3 cellular contexts compared by ENCODE assay signal in the genomic region with DNA sequence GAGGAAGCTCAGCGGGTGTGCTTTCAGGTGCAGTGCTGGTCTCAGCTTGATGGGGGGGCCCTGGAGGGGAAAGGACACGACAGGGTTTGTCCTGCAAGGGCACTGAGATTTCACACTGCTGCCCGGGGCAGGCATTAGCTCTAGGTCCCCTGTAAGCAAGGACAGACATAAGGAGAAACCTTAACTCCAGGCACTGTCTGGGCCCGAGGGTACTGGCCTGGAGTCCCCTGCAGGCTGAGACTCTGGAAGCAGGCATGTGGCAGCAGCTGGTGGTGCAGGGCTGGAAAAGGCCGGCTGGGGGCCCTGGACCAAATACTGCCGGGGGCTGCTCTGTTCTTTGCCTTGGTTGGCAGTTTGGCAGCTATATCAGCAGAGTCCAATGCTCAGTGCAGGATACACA.
TF ChIP-seq lines count a peak whose summit lies in the region.

No MANE protein-coding gene starts in this region.

TF ChIP-seq in GM23338, 12 proteins besides CTCF, POLR2A, EP300 and RAD21:
- TF ChIP-seq EZH2phosphoT487 (IDR thresholded peaks at IDR 0.05; ENCODE audit: unreplicated experiment) (no peak), ZNF331 (CRISPR knock-in tag; IDR thresholded peaks at IDR 0.05; ENCODE audit: low read depth) (no peak), POLR2AphosphoS5 (IDR thresholded peaks at IDR 0.05; ENCODE audit: low read depth) (no peak), EZH2 (IDR thresholded peaks at IDR 0.05; ENCODE audit: low read depth, unreplicated experiment) (no peak), ZNF114 (CRISPR knock-in tag; IDR thresholded peaks at IDR 0.05) (no peak), NANOG (IDR thresholded peaks at IDR 0.05; ENCODE audit: borderline replicate concordance) (no peak), JUNB (IDR thresholded peaks at IDR 0.05; ENCODE audit: unreplicated experiment) (no peak)
- TF ChIP-seq, protein P1, sequence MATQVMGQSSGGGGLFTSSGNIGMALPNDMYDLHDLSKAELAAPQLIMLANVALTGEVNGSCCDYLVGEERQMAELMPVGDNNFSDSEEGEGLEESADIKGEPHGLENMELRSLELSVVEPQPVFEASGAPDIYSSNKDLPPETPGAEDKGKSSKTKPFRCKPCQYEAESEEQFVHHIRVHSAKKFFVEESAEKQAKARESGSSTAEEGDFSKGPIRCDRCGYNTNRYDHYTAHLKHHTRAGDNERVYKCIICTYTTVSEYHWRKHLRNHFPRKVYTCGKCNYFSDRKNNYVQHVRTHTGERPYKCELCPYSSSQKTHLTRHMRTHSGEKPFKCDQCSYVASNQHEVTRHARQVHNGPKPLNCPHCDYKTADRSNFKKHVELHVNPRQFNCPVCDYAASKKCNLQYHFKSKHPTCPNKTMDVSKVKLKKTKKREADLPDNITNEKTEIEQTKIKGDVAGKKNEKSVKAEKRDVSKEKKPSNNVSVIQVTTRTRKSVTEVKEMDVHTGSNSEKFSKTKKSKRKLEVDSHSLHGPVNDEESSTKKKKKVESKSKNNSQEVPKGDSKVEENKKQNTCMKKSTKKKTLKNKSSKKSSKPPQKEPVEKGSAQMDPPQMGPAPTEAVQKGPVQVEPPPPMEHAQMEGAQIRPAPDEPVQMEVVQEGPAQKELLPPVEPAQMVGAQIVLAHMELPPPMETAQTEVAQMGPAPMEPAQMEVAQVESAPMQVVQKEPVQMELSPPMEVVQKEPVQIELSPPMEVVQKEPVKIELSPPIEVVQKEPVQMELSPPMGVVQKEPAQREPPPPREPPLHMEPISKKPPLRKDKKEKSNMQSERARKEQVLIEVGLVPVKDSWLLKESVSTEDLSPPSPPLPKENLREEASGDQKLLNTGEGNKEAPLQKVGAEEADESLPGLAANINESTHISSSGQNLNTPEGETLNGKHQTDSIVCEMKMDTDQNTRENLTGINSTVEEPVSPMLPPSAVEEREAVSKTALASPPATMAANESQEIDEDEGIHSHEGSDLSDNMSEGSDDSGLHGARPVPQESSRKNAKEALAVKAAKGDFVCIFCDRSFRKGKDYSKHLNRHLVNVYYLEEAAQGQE (IDR thresholded peaks at IDR 0.05; ENCODE audit: unreplicated experiment), result no peak

TF ChIP-seq in WTC11, 78 proteins besides CTCF, POLR2A, EP300 and RAD21:
- TF ChIP-seq, protein P2, sequence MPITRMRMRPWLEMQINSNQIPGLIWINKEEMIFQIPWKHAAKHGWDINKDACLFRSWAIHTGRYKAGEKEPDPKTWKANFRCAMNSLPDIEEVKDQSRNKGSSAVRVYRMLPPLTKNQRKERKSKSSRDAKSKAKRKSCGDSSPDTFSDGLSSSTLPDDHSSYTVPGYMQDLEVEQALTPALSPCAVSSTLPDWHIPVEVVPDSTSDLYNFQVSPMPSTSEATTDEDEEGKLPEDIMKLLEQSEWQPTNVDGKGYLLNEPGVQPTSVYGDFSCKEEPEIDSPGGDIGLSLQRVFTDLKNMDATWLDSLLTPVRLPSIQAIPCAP (CRISPR knock-in tag; IDR thresholded peaks at IDR 0.05), result no peak
- no peak for TF ChIP-seq ZNF219 (CRISPR knock-in tag; IDR thresholded peaks at IDR 0.05; ENCODE audit: borderline replicate concordance)
- TF ChIP-seq, protein P3, sequence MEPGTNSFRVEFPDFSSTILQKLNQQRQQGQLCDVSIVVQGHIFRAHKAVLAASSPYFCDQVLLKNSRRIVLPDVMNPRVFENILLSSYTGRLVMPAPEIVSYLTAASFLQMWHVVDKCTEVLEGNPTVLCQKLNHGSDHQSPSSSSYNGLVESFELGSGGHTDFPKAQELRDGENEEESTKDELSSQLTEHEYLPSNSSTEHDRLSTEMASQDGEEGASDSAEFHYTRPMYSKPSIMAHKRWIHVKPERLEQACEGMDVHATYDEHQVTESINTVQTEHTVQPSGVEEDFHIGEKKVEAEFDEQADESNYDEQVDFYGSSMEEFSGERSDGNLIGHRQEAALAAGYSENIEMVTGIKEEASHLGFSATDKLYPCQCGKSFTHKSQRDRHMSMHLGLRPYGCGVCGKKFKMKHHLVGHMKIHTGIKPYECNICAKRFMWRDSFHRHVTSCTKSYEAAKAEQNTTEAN (CRISPR knock-in tag; IDR thresholded peaks at IDR 0.05), result no peak
- no peak for TF ChIP-seq GABPB1 (CRISPR knock-in tag; IDR thresholded peaks at IDR 0.05)
- no peak for TF ChIP-seq TEAD1 (CRISPR knock-in tag; IDR thresholded peaks at IDR 0.05)
- TF ChIP-seq, protein P4, sequence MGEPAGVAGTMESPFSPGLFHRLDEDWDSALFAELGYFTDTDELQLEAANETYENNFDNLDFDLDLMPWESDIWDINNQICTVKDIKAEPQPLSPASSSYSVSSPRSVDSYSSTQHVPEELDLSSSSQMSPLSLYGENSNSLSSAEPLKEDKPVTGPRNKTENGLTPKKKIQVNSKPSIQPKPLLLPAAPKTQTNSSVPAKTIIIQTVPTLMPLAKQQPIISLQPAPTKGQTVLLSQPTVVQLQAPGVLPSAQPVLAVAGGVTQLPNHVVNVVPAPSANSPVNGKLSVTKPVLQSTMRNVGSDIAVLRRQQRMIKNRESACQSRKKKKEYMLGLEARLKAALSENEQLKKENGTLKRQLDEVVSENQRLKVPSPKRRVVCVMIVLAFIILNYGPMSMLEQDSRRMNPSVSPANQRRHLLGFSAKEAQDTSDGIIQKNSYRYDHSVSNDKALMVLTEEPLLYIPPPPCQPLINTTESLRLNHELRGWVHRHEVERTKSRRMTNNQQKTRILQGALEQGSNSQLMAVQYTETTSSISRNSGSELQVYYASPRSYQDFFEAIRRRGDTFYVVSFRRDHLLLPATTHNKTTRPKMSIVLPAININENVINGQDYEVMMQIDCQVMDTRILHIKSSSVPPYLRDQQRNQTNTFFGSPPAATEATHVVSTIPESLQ (CRISPR knock-in tag; IDR thresholded peaks at IDR 0.05), result no peak
- no peak for TF ChIP-seq ZNF263 (CRISPR knock-in tag; IDR thresholded peaks at IDR 0.05; ENCODE audit: low read depth)
- no peak for TF ChIP-seq JAZF1 (CRISPR knock-in tag; IDR thresholded peaks at IDR 0.05)
- TF ChIP-seq HMGA2 (CRISPR knock-in tag; IDR thresholded peaks at IDR 0.05), result no peak
- TF ChIP-seq SP1 (CRISPR knock-in tag; conservative IDR thresholded peaks at IDR 0.05), result no peak
- TF ChIP-seq, protein P5, sequence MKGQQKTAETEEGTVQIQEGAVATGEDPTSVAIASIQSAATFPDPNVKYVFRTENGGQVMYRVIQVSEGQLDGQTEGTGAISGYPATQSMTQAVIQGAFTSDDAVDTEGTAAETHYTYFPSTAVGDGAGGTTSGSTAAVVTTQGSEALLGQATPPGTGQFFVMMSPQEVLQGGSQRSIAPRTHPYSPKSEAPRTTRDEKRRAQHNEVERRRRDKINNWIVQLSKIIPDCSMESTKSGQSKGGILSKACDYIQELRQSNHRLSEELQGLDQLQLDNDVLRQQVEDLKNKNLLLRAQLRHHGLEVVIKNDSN (CRISPR knock-in tag; IDR thresholded peaks at IDR 0.05), result no peak

TF ChIP-seq in HepG2, 621 proteins besides CTCF, POLR2A, EP300 and RAD21:
- no peak for TF ChIP-seq AGO1 (IDR thresholded peaks at IDR 0.05; ENCODE audit: low read depth, low read length, poor library complexity, severe bottlenecking)
- TF ChIP-seq, protein P6, sequence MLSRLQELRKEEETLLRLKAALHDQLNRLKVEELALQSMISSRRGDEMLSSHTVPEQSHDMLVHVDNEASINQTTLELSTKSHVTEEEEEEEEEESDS (CRISPR knock-in tag; IDR thresholded peaks at IDR 0.05; ENCODE audit: borderline replicate concordance), result no peak
- TF ChIP-seq U2AF1 (optimal IDR thresholded peaks at IDR 0.05; ENCODE audit: low read depth, low read length), result no peak
- TF ChIP-seq BCL6 (CRISPR knock-in tag; IDR thresholded peaks at IDR 0.05), result no peak
- no peak for TF ChIP-seq ZFP62 (CRISPR knock-in tag; IDR thresholded peaks at IDR 0.05)
- TF ChIP-seq TEAD2 (CRISPR knock-in tag; IDR thresholded peaks at IDR 0.05), result no peak
- TF ChIP-seq KDM2A (CRISPR knock-in tag; IDR thresholded peaks at IDR 0.05; ENCODE audit: borderline replicate concordance, low read depth), result no peak
- TF ChIP-seq AGO2 (optimal IDR thresholded peaks at IDR 0.05; ENCODE audit: low read depth, low read length), result no peak
- TF ChIP-seq, protein P7, sequence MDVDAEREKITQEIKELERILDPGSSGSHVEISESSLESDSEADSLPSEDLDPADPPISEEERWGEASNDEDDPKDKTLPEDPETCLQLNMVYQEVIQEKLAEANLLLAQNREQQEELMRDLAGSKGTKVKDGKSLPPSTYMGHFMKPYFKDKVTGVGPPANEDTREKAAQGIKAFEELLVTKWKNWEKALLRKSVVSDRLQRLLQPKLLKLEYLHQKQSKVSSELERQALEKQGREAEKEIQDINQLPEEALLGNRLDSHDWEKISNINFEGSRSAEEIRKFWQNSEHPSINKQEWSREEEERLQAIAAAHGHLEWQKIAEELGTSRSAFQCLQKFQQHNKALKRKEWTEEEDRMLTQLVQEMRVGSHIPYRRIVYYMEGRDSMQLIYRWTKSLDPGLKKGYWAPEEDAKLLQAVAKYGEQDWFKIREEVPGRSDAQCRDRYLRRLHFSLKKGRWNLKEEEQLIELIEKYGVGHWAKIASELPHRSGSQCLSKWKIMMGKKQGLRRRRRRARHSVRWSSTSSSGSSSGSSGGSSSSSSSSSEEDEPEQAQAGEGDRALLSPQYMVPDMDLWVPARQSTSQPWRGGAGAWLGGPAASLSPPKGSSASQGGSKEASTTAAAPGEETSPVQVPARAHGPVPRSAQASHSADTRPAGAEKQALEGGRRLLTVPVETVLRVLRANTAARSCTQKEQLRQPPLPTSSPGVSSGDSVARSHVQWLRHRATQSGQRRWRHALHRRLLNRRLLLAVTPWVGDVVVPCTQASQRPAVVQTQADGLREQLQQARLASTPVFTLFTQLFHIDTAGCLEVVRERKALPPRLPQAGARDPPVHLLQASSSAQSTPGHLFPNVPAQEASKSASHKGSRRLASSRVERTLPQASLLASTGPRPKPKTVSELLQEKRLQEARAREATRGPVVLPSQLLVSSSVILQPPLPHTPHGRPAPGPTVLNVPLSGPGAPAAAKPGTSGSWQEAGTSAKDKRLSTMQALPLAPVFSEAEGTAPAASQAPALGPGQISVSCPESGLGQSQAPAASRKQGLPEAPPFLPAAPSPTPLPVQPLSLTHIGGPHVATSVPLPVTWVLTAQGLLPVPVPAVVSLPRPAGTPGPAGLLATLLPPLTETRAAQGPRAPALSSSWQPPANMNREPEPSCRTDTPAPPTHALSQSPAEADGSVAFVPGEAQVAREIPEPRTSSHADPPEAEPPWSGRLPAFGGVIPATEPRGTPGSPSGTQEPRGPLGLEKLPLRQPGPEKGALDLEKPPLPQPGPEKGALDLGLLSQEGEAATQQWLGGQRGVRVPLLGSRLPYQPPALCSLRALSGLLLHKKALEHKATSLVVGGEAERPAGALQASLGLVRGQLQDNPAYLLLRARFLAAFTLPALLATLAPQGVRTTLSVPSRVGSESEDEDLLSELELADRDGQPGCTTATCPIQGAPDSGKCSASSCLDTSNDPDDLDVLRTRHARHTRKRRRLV (CRISPR knock-in tag; IDR thresholded peaks at IDR 0.05), result no peak
- TF ChIP-seq ZNF546 (CRISPR knock-in tag; conservative IDR thresholded peaks at IDR 0.05), result no peak
TF ChIP-seq in HepG2: peak in this region for 0.
